ENCODE assay signal across 11 cellular contexts in genomic region chr6:53461041-53461656, GRCh38.
DNase-seq lines count a peak whose midpoint lies in the region; ATAC-seq, FAIRE-seq and TF ChIP-seq lines count a peak whose summit lies in the region.
"Had no signal": no experiment of that assay in that cellular context is flagged by ENCODE, and none has a peak within 500 bp of the region (broad histone marks: within the 10 kb centered on the region; RNA-seq: fewer than 3 reads in every experiment).

No MANE protein-coding gene starts in this region.

- H3K4me1 ChIP-seq in IMR-90 (ENCODE audit: control insufficient read depth, insufficient read depth, low read length) (peaks cover 10% of the 10 kb centered on the region; the same call in 1 of the 2 replicates), GM12878 (ENCODE audit: control insufficient read depth, insufficient read depth, low read length) (no peaks in the 10 kb centered on the region), thyroid gland (peaks cover 4 to 18% of the 10 kb centered on the region in 2 donors), sigmoid colon (peaks cover 0 to under 1% (median 0%) of the 10 kb centered on the region in 4 donors)

- POLR2A ChIA-PET in IMR-90 (lab: Charles Lee; ENCODE audit: unreplicated experiment) (no interaction called here), GM12878 (lab: Charles Lee) (interaction anchor here (1.0 to 3.6 kb wide), 11 partner anchors 13 to 151 kb away, joined by 3 to 17 read pairs (median 5); no protein-coding TSS in a partner anchor)
- POLR2A ChIA-PET in activated CD4-positive, alpha-beta memory T cell treated with anti-CD3 and anti-CD28 coated beads for 36 hours (lab: Charles Lee): no interaction called here

- H4K8ac ChIP-seq in IMR-90 (ENCODE audit: low read depth in 2 of 2, low read length in 2 of 2): no peak overlapping the region

- no peak overlapping the region for H3K27ac ChIP-seq in IMR-90 (ENCODE audit: insufficient read depth, low read length)
- H3K27ac ChIP-seq in GM12878 (ENCODE audit: control insufficient read depth, insufficient read depth): peak overlapping the region; percentile 41; the same call in 1 of the 2 replicates
- H3K27ac ChIP-seq in thyroid gland: no peak overlapping the region
- no peak overlapping the region for H3K27ac ChIP-seq in sigmoid colon
- H3K27ac ChIP-seq: parathyroid adenoma, PC-9 had no signal

- no peaks in the 10 kb centered on the region for H3K9me3 Mint-ChIP-seq in activated CD4-positive, alpha-beta memory T cell treated with anti-CD3 and anti-CD28 coated beads for 36 hours
- H3K9me3 Mint-ChIP-seq in mesothelial cell of epicardium: peaks cover 4% of the 10 kb centered on the region

- no peak overlapping the region for H2BK20ac ChIP-seq in IMR-90 (ENCODE audit: low read depth, low read length)

- no peak for FAIRE-seq in GM12878 (lab: Jason Lieb, UNC)

- no peak overlapping the region for H3K27ac Mint-ChIP-seq in activated CD4-positive, alpha-beta memory T cell treated with anti-CD3 and anti-CD28 coated beads for 36 hours
- H3K27ac Mint-ChIP-seq in mesothelial cell of epicardium: no peak overlapping the region

- no peak overlapping the region for H3K4me3 Mint-ChIP-seq in activated CD4-positive, alpha-beta memory T cell treated with anti-CD3 and anti-CD28 coated beads for 36 hours
- H3K4me3 Mint-ChIP-seq in mesothelial cell of epicardium: no peak overlapping the region

- TF ChIP-seq POLR2A in IMR-90 (IDR thresholded peaks at IDR 0.05; ENCODE audit: low read depth, low read length) (no peak), GM12878 (IDR thresholded peaks at IDR 0.05; ENCODE audit: low read depth, low read length) (no peak), thyroid gland (IDR thresholded peaks at IDR 0.05) (no peak), sigmoid colon (IDR thresholded peaks at IDR 0.05) (no peak)

- no peaks in the 10 kb centered on the region for H3K27me3 Mint-ChIP-seq in activated CD4-positive, alpha-beta memory T cell treated with anti-CD3 and anti-CD28 coated beads for 36 hours
- H3K27me3 Mint-ChIP-seq in mesothelial cell of epicardium (ENCODE audit: low read depth): no peaks in the 10 kb centered on the region

- H2BK120ac ChIP-seq in IMR-90 (ENCODE audit: low read depth, low read length): no peak overlapping the region

- H3K79me2 ChIP-seq in GM12878 (ENCODE audit: control insufficient read depth, insufficient read depth, low read length): no peaks in the 10 kb centered on the region
- H3K79me2 ChIP-seq: parathyroid adenoma had no signal

- no TSS peak for BruUV-seq in IMR-90 (replicated peaks; lab: Mats Ljungman, UMichigan)
- BruUV-seq in GM12878 (replicated peaks; lab: Mats Ljungman, UMichigan): no TSS peak

- no peaks in the 10 kb centered on the region for H3K36me3 Mint-ChIP-seq in activated CD4-positive, alpha-beta memory T cell treated with anti-CD3 and anti-CD28 coated beads for 36 hours
- H3K36me3 Mint-ChIP-seq in mesothelial cell of epicardium: no peaks in the 10 kb centered on the region

- H3K4ac ChIP-seq in IMR-90 (ENCODE audit: low read depth, low read length): no peak overlapping the region

- no peak overlapping the region for H2BK5ac ChIP-seq in IMR-90 (ENCODE audit: low read depth, low read length, poor library complexity, severe bottlenecking)

- TF ChIP-seq CTCF in IMR-90 (conservative IDR thresholded peaks at IDR 0.05; ENCODE audit: low read depth, low read length) (no peak), GM12878 (IDR thresholded peaks at IDR 0.05 in 2 of 3, conservative IDR thresholded peaks at IDR 0.05 in 1 of 3; ENCODE audit: control insufficient read depth in 2 of 3, extremely low read depth in 1 of 3, insufficient read depth in 1 of 3, low read depth in 3 of 3, low read length in 3 of 3) (no peak), thyroid gland (IDR thresholded peaks at IDR 0.05) (no peak), sigmoid colon (IDR thresholded peaks at IDR 0.05) (no peak), mesothelial cell of epicardium (IDR thresholded peaks at IDR 0.05; ENCODE audit: unreplicated experiment) (no peak)

- CTCF ChIA-PET in IMR-90 (lab: Yijun Ruan, JAX): no interaction called here
- CTCF ChIA-PET in GM12878 (lab: Yijun Ruan, JAX): interaction anchor here (0.8 to 4.9 kb wide), 15 partner anchors 12 to 291 kb away, joined by 3 to 47 read pairs (median 7); no protein-coding TSS in a partner anchor
- CTCF ChIA-PET in activated CD4-positive, alpha-beta memory T cell treated with anti-CD3 and anti-CD28 coated beads for 36 hours (lab: Charles Lee): no interaction called here

- H3K9ac ChIP-seq in IMR-90 (ENCODE audit: low read depth, low read length) (no peak overlapping the region), GM12878 (ENCODE audit: control insufficient read depth, insufficient read depth, low read length) (no peak overlapping the region)
- H3K9ac ChIP-seq: parathyroid adenoma had no signal

- DNase-seq in IMR-90 (no peak), GM12878 (ENCODE audit: low read depth, low spot score) (peak; percentile 65), thyroid gland (no peak), sigmoid colon (no peak), mesothelial cell of epicardium (ENCODE audit: low spot score in 2 of 2, unreplicated experiment in 2 of 2) (no peak)
- no peak for DNase-seq in activated CD4-positive, alpha-beta memory T cell treated with anti-CD3 and anti-CD28 coated beads for 36 hours
- DNase-seq: PC-9; stimulated activated CD8-positive, alpha-beta memory T cell treated with anti-CD3 and anti-CD28 coated beads, Interleukin-4, amount 100 ng/mL, for 48 hours had no signal

- WGBS in IMR-90 (ENCODE audit: extremely low coverage in 2 of 2, insufficient read length in 1 of 2), 2 experiments: no CpG with 5 or more reads among the region's 1 CpG
- 0% methylated on average over 1 of the region's 1 CpG for WGBS in GM12878 (ENCODE audit: insufficient coverage, insufficient replicate concordance, low lambda C conversion rate, missing lambda C conversion rate)
- WGBS in thyroid gland, 2 donors: 83 to 89% methylated on average over 1 of the region's 1 CpG
- WGBS in sigmoid colon, 2 donors: 15 to 51% methylated on average over 1 of the region's 1 CpG

- no peaks in the 10 kb centered on the region for H3K36me3 ChIP-seq in IMR-90 (ENCODE audit: control insufficient read depth, insufficient read depth, low read length)
- H3K36me3 ChIP-seq in GM12878 (ENCODE audit: control insufficient read depth in 2 of 2, insufficient read depth in 2 of 2, low read length in 1 of 2): no peaks in the 10 kb centered on the region; a peak in 1 of 4 replicates
- no peaks in the 10 kb centered on the region for H3K36me3 ChIP-seq in thyroid gland
- no peaks in the 10 kb centered on the region for H3K36me3 ChIP-seq in sigmoid colon

- H3K9me1 ChIP-seq in IMR-90 (ENCODE audit: insufficient read depth, low read length): 0 out of 2 replicates have a peak, but pooled peaks cover 9% of the 10 kb centered on the region

- H4K20me1 ChIP-seq in IMR-90 (ENCODE audit: insufficient read depth, low read length) (no peaks in the 10 kb centered on the region), GM12878 (ENCODE audit: control insufficient read depth, insufficient read depth) (no peaks in the 10 kb centered on the region)

- H3K4me3 ChIP-seq in IMR-90 (ENCODE audit: insufficient read depth, low read depth, low read length) (no peak overlapping the region), GM12878 (0 out of 2 replicates have a peak overlapping the region, but pooled peaks have one; percentile 30), thyroid gland (replicated peaks in 1 of 3) (no peak overlapping the region), sigmoid colon (no peak overlapping the region)
- H3K4me3 ChIP-seq: PC-9 had no signal

- H4K91ac ChIP-seq in IMR-90 (ENCODE audit: insufficient read depth, low read depth, low read length): no peak overlapping the region

- RAD21 ChIA-PET in GM12878 (lab: Charles Lee; ENCODE audit: unreplicated experiment): interaction anchor here (0.7 to 3.7 kb wide), 18 partner anchors 10 to 310 kb away, joined by 3 to 53 read pairs (median 4); no protein-coding TSS in a partner anchor

- no peak overlapping the region for H3K23ac ChIP-seq in IMR-90 (ENCODE audit: low read depth, low read length)

- peak; percentile 40 to 60; a peak in 2 of 4 replicates for TF ChIP-seq EP300 in GM12878 (IDR thresholded peaks at IDR 0.05; ENCODE audit: borderline replicate concordance in 1 of 2, control insufficient read depth in 1 of 2, low read depth in 2 of 2, low read length in 2 of 2)
- TF ChIP-seq EP300 in sigmoid colon (IDR thresholded peaks at IDR 0.05): no peak

- no peak overlapping the region for H2AK9ac ChIP-seq in IMR-90 (replicated peaks; ENCODE audit: low read depth, low read length, poor library complexity)

- peak; percentile 71 for ATAC-seq in GM18502 (IDR thresholded peaks at IDR 0.05; ENCODE audit: poor library complexity, unreplicated experiment)
- ATAC-seq in GM21717 (IDR thresholded peaks at IDR 0.05; ENCODE audit: unreplicated experiment): peak; percentile 63
- ATAC-seq in IMR-90 (ENCODE audit: low read depth): no peak
- peak; percentile 81 for ATAC-seq in GM12878

- dilution Hi-C loops in IMR-90 (cut with HindIII; ENCODE audit: low sequenced_read_pairs, unreplicated experiment): no loop called here

- intact Hi-C loops in IMR-90 (cut with micrococcal nuclease): no loop called here
- intact Hi-C loops in GM12878 (cut with micrococcal nuclease; ENCODE audit: unreplicated experiment): loop anchor here (1.0 to 5.0 kb wide), 4 partner anchors 20 to 102 kb away; no protein-coding TSS in a partner anchor
- intact Hi-C loops in thyroid gland (cut with DNase I): no loop called here
- intact Hi-C loops in activated CD4-positive, alpha-beta memory T cell treated with anti-CD3 and anti-CD28 coated beads for 36 hours (cut with micrococcal nuclease): no loop called here
- intact Hi-C loops in sigmoid colon (cut with DNase I): no loop called here

- no peak overlapping the region for H2AK5ac ChIP-seq in IMR-90 (ENCODE audit: low read depth, low read length)

- in situ Hi-C loops in IMR-90 (cut with MboI; ENCODE audit: low sequenced_read_pairs) (no loop called here), GM12878 (cut with MboI) (no loop called here)

- peak overlapping the region; percentile 24; the same call in 1 of the 2 replicates for H3K18ac ChIP-seq in IMR-90 (ENCODE audit: low read depth, low read length)

- no peak overlapping the region; the same call in 1 of the 2 replicates for H4K5ac ChIP-seq in IMR-90 (ENCODE audit: low read depth, low read length)

- no peaks in the 10 kb centered on the region for H3K4me1 Mint-ChIP-seq in activated CD4-positive, alpha-beta memory T cell treated with anti-CD3 and anti-CD28 coated beads for 36 hours (ENCODE audit: low read depth)
- peaks cover 18% of the 10 kb centered on the region for H3K4me1 Mint-ChIP-seq in mesothelial cell of epicardium

- TF ChIP-seq RAD21 in IMR-90 (IDR thresholded peaks at IDR 0.05; ENCODE audit: low read length) (no peak), GM12878 (IDR thresholded peaks at IDR 0.05; ENCODE audit: insufficient read depth, low read depth, low read length) (no peak)

- no peak overlapping the region for H2BK15ac ChIP-seq in IMR-90 (ENCODE audit: low read depth, low read length)

- no peaks in the 10 kb centered on the region for H3K79me1 ChIP-seq in IMR-90 (ENCODE audit: low read depth in 1 of 2, low read length in 2 of 2)

- SMC1A ChIA-PET in GM12878 (lab: Charles Lee; ENCODE audit: uncharacterized antibody, unreplicated experiment): interaction anchor here (0.8 to 12.7 kb wide), 11 partner anchors 9 to 289 kb away, joined by 3 to 229 read pairs (median 6); no protein-coding TSS in a partner anchor

- no peak overlapping the region for H3K56ac ChIP-seq in IMR-90 (ENCODE audit: extremely low read depth, insufficient read depth, low read length)

- no peak overlapping the region for H3K14ac ChIP-seq in IMR-90 (replicated peaks; ENCODE audit: low read depth, low read length)

- H2AFZ ChIP-seq in IMR-90 (replicated peaks; ENCODE audit: low read length, poor library complexity) (no peak overlapping the region), GM12878 (ENCODE audit: control insufficient read depth, low read depth, low read length) (no peak overlapping the region)
- H2AFZ ChIP-seq: parathyroid adenoma, PC-9 had no signal

- H3K4me2 ChIP-seq in IMR-90 (ENCODE audit: low read depth, low read length) (peak overlapping the region; percentile 22; the same call in 1 of the 2 replicates), GM12878 (ENCODE audit: control insufficient read depth, insufficient read depth) (0 out of 2 replicates have a peak overlapping the region, but pooled peaks have one; percentile 47)
- H3K4me2 ChIP-seq: PC-9 had no signal

- H3K9me3 ChIP-seq in IMR-90 (ENCODE audit: control insufficient read depth, insufficient read depth, low read length) (no peaks in the 10 kb centered on the region), GM12878 (replicated peaks; ENCODE audit: control insufficient read depth, insufficient read depth, low read length) (no peaks in the 10 kb centered on the region), thyroid gland (no peaks in the 10 kb centered on the region), sigmoid colon (no peaks in the 10 kb centered on the region)

- H3K27me3 ChIP-seq in IMR-90 (ENCODE audit: control insufficient read depth, insufficient read depth, low read length): peaks cover 7% of the 10 kb centered on the region; the same call in 1 of the 2 replicates
- H3K27me3 ChIP-seq in GM12878 (replicated peaks in 1 of 2; ENCODE audit: control insufficient read depth in 2 of 2, insufficient read depth in 2 of 2, low read length in 1 of 2): no peaks in the 10 kb centered on the region
- no peaks in the 10 kb centered on the region for H3K27me3 ChIP-seq in thyroid gland
- no peaks in the 10 kb centered on the region for H3K27me3 ChIP-seq in sigmoid colon
